In the genomic region with DNA sequence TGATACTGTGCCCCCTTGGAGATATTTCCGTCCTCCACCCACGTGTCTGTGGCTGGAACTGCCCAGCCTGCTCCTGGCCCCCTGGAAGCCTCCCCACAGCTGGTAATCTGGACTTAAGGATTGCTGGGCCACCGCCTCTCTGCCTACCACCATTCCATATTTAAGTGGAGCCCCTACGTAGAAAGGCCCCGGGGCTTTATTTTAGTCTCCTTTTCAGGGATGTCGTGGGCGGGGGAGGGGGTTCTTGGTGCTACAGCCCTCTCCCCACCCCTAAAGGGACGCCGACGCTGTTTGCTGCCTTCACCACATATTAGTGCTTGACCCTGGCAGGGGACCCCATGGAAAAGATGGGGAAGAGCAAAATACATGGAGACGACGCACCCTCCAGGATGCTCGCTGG, we compare ENCODE assay signal across 8 cellular contexts. TPM values are rescaled to one million over a fixed set of nuclear protein-coding genes. Genes with fewer than 3 reads are reported as not detected.
DNase-seq lines count a peak whose midpoint lies in the region; ATAC-seq and TF ChIP-seq lines count a peak whose summit lies in the region.
"Had no signal": no experiment of that assay in that cellular context is flagged by ENCODE, and none has a peak within 500 bp of the region (broad histone marks: within the 10 kb centered on the region; RNA-seq: fewer than 3 reads in every experiment).

No MANE protein-coding gene starts in this region.

- H3K27me3 Mint-ChIP-seq in brain, result peaks cover 8% of the 10 kb centered on the region

- H3K27ac Mint-ChIP-seq in brain, result peak overlapping the region; percentile 28 to 99 (median 78)

- H3K9me3 ChIP-seq in lung (ENCODE audit: control insufficient read depth in 2 of 2, insufficient read depth in 1 of 2, low read length in 1 of 2) (peaks cover 0 to 2% of the 10 kb centered on the region in 2 donors), thoracic aorta (no peaks in the 10 kb centered on the region)

- H3K4me3 ChIP-seq in lung (no peak overlapping the region), thoracic aorta (peak overlapping the region; percentile 64)

- TF ChIP-seq CTCF in brain (conservative IDR thresholded peaks at IDR 0.05) (no peak), lung (IDR thresholded peaks at IDR 0.05; ENCODE audit: control extremely low read depth, extremely low read depth) (no peak), thoracic aorta (IDR thresholded peaks at IDR 0.05) (no peak)

- peak; percentile 42 for DNase-seq in NCI-H69 (lab: John Stamatoyannopoulos, UW)
- DNase-seq in lung (ENCODE audit: low spot score), result no peak
- DNase-seq in thoracic aorta (ENCODE audit: low spot score), result no peak
- no peak for DNase-seq in ureter (ENCODE audit: low spot score)
- DNase-seq: NCI-H187 treated with DMSO at 0.1 percent for 48 hours had no signal

- 44 to 61% methylated on average over 13 of the region's 13 CpGs for WGBS in lung, 2 donors

- ATAC-seq in lung (ENCODE audit: insufficient read depth, low FRiP score) (no peak), thoracic aorta (ENCODE audit: insufficient number of reproducible peaks, low FRiP score, low read depth) (no peak), GM21619 (IDR thresholded peaks at IDR 0.05; ENCODE audit: unreplicated experiment) (no peak), HG03520 (IDR thresholded peaks at IDR 0.05; ENCODE audit: unreplicated experiment) (no peak)

- peaks cover 0 to 33% of the 10 kb centered on the region in 2 donors for H3K36me3 ChIP-seq in lung (ENCODE audit: control insufficient read depth in 2 of 2, insufficient read depth in 2 of 2, low read length in 2 of 2)
- peaks cover 36% of the 10 kb centered on the region for H3K36me3 ChIP-seq in thoracic aorta

- peaks cover 0 to 7% (median 2%) of the 10 kb centered on the region in 5 experiments for H3K9me3 Mint-ChIP-seq in brain

- H3K27me3 ChIP-seq in lung (ENCODE audit: control insufficient read depth, insufficient read depth) (no peaks in the 10 kb centered on the region), thoracic aorta (replicated peaks; ENCODE audit: insufficient read depth) (no peaks in the 10 kb centered on the region)

- peaks cover 37% of the 10 kb centered on the region for H3K4me1 Mint-ChIP-seq in brain

- H3K36me3 Mint-ChIP-seq in brain, result peaks cover 13% of the 10 kb centered on the region

- H3K27ac ChIP-seq in lung (ENCODE audit: low read depth in 1 of 2, low read length in 1 of 2), result peak overlapping the region; percentile 70 to 95
- peak overlapping the region; percentile 92 to 98 for H3K27ac ChIP-seq in thoracic aorta

- H3K4me3 Mint-ChIP-seq in brain, result peak overlapping the region in 2 of 5 experiments; percentile 82 to 96

- H3K4me1 ChIP-seq in lung (ENCODE audit: control insufficient read depth in 2 of 2, insufficient read depth in 2 of 2, low read length in 2 of 2) (peaks cover 7 to 14% of the 10 kb centered on the region in 2 donors), thoracic aorta (ENCODE audit: control insufficient read depth in 1 of 2, low read depth in 2 of 2) (peaks cover 31 to 37% of the 10 kb centered on the region in 2 donors)

RNA-seq across cellular contexts. Expression of a gene that starts 2.7 kb away (rescaled TPM):
- 421 TPM for polyA plus RNA-seq in brain (ENCODE audit: insufficient read depth, low read depth, low replicate concordance)
- total RNA-seq in lung, result 100 to 1,000 TPM; 146 to 188 TPM
- polyA plus RNA-seq in lung, result 100 to 1,000 TPM; 198 to 498 TPM
- 100 to 1,000 TPM; 189 to 220 TPM for total RNA-seq in thoracic aorta
- total RNA-seq in ureter, result 450 TPM

RNA-seq across cellular contexts. Expression of a gene that starts 29.4 kb away (rescaled TPM):
- polyA plus RNA-seq in brain (ENCODE audit: insufficient read depth, low read depth, low replicate concordance) (21.0 TPM), lung (10 to 100 TPM; 68.0 to 76.5 TPM)
- total RNA-seq in lung (100 to 1,000 TPM; 177 to 190 TPM), thoracic aorta (100 to 1,000 TPM; 141 to 195 TPM), ureter (126 TPM)

RNA-seq across cellular contexts. Expression of a gene that starts 35.9 kb away (rescaled TPM):
- polyA plus RNA-seq in brain (ENCODE audit: insufficient read depth, low read depth, low replicate concordance) (926 TPM), lung (100 to 1,000 TPM; 345 to 532 TPM)
- total RNA-seq in lung (100 to 1,000 TPM; 104 to 347 TPM), thoracic aorta (1,000 to 10,000 TPM in 1 of 2 donors, 100 to 1,000 TPM in 1; 504 to 1,102 TPM), ureter (404 TPM)
